Comparison of ENCODE assay signal across 21 cellular contexts in genomic region chr4:158993895-158994294, GRCh38.
"Had no signal": no experiment of that assay in that cellular context is flagged by ENCODE, and none has a peak within 500 bp of the region (broad histone marks: within the 10 kb centered on the region; RNA-seq: fewer than 3 reads in every experiment).

No MANE protein-coding gene starts in this region.

- H3K4me1 ChIP-seq: adrenal gland, breast epithelium, upper lobe of left lung had no signal

- ATAC-seq: esophagus mucosa; gastroesophageal sphincter; left ventricle myocardium superior; natural killer cell; stimulated activated memory B cell treated with anti-CD40 and anti-IgM and Interleukin-4, amounts not matched to agents 10 μg/mL and 1 μg/mL and 100 μg/mL, for 72 hours had no signal

- H3K36me3 ChIP-seq: adrenal gland, breast epithelium, gastroesophageal sphincter, ovary, right lobe of liver, thoracic aorta, upper lobe of left lung, WERI-Rb-1 had no signal

- H3K4me3 ChIP-seq: adrenal gland, breast epithelium, gastroesophageal sphincter, ovary, right lobe of liver, smooth muscle cell, thoracic aorta, upper lobe of left lung had no signal

- H3K9me3 ChIP-seq: adrenal gland, breast epithelium, gastroesophageal sphincter, ovary, right lobe of liver, thoracic aorta had no signal

- DNase-seq: activated CD4-positive, alpha-beta T cell treated with anti-CD3 and anti-CD28 coated beads for 1 hour; activated gamma-delta T cell; adrenal gland; cerebellar nuclear complex; cortex of kidney; effector CD4-positive, alpha-beta T cell; left ventricle myocardium superior; mesenchymal stem cell; natural killer cell; ovary; right lobe of liver; stimulated activated CD4-positive, alpha-beta T cell treated with anti-CD3 and anti-CD28 coated beads, Interleukin-4, amount 100 ng/mL, for 24 hours; upper lobe of left lung; WERI-Rb-1 had no signal

- H3K4me2 ChIP-seq: smooth muscle cell had no signal

- H3K27me3 ChIP-seq: adrenal gland, breast epithelium, gastroesophageal sphincter, ovary, right lobe of liver, upper lobe of left lung had no signal

- H3K27ac ChIP-seq: adrenal gland, breast epithelium, gastroesophageal sphincter, ovary, thoracic aorta, upper lobe of left lung, WERI-Rb-1 had no signal

- FAIRE-seq: astrocyte had no signal
